Comparison of ENCODE assay signal across 18 cellular contexts in genomic region chr6:169098136-169098535, GRCh38.
DNase-seq lines count a peak whose midpoint lies in the region; ATAC-seq and TF ChIP-seq lines count a peak whose summit lies in the region.
"Had no signal": no experiment of that assay in that cellular context is flagged by ENCODE, and none has a peak within 500 bp of the region (broad histone marks: within the 10 kb centered on the region; RNA-seq: fewer than 3 reads in every experiment).

No MANE protein-coding gene starts in this region.

- H3K36me3 ChIP-seq in ACC112 (ENCODE audit: insufficient read depth, low read length) (no peaks in the 10 kb centered on the region), SJCRH30 (no peaks in the 10 kb centered on the region), parathyroid adenoma (ENCODE audit: control insufficient read depth, insufficient read depth, low read length) (no peaks in the 10 kb centered on the region), spleen (no peaks in the 10 kb centered on the region), OCI-LY7 (ENCODE audit: insufficient read depth, low read length) (no peaks in the 10 kb centered on the region)
- H3K36me3 ChIP-seq: BLaER1 had no signal

- no peak overlapping the region for H3K9ac ChIP-seq in parathyroid adenoma
- H3K9ac ChIP-seq: BLaER1 had no signal

- POLR2A ChIA-PET in OCI-LY7 (lab: Charles Lee): no interaction called here

- H3K4me1 ChIP-seq in ACC112 (ENCODE audit: control insufficient read depth, insufficient read depth, low read length, unreplicated experiment) (peaks cover 44% of the 10 kb centered on the region), SJCRH30 (peaks cover 54% of the 10 kb centered on the region), parathyroid adenoma (peaks cover 58% of the 10 kb centered on the region), spleen (no peaks in the 10 kb centered on the region), OCI-LY7 (ENCODE audit: insufficient read depth, low read length, poor library complexity, severe bottlenecking) (no peaks in the 10 kb centered on the region)
- H3K4me1 ChIP-seq: BLaER1 had no signal

- H3K4me2 ChIP-seq in parathyroid adenoma (ENCODE audit: low read length): no peak overlapping the region
- H3K4me2 ChIP-seq in OCI-LY7 (ENCODE audit: low read length): no peak overlapping the region
- H3K4me2 ChIP-seq: BLaER1 had no signal

- peaks cover 81% of the 10 kb centered on the region for H3K4me1 Mint-ChIP-seq in chondrocyte (ENCODE audit: low read depth)
- H3K4me1 Mint-ChIP-seq: CD4-positive, alpha-beta memory T cell had no signal

- peaks cover 10% of the 10 kb centered on the region for H3K36me3 Mint-ChIP-seq in chondrocyte (ENCODE audit: low read depth)
- H3K36me3 Mint-ChIP-seq: CD4-positive, alpha-beta memory T cell had no signal

- H3K4me3 Mint-ChIP-seq in chondrocyte (ENCODE audit: unreplicated experiment): peak overlapping the region; percentile 61
- H3K4me3 Mint-ChIP-seq: CD4-positive, alpha-beta memory T cell had no signal

- DNase-seq in SJCRH30 (no peak), chondrocyte (ENCODE audit: low spot score) (no peak), spleen (no peak), NCI-H526 treated with DMSO at 0.1 percent for 48 hours (lab: John Stamatoyannopoulos, UW) (no peak), OCI-LY7 (ENCODE audit: low spot score) (no peak)
- DNase-seq: CD4-positive, alpha-beta memory T cell; DMS153; H7; MM.1S; NCI-H1092; NCI-H1436 treated with DMSO at 0.1 percent for 48 hours; NCI-H2029; NCI-H345; NCI-H524 treated with DMSO at 0.1 percent for 48 hours had no signal

- peak overlapping the region; percentile 87 for H3K27ac ChIP-seq in ACC112 (ENCODE audit: low read depth, low read length)
- H3K27ac ChIP-seq in SJCRH30: peak overlapping the region; percentile 78
- H3K27ac ChIP-seq in parathyroid adenoma: peak overlapping the region; percentile 73
- H3K27ac ChIP-seq in spleen: no peak overlapping the region
- H3K27ac ChIP-seq in OCI-LY7 (ENCODE audit: low read depth, low read length, poor library complexity, severe bottlenecking): no peak overlapping the region
- H3K27ac ChIP-seq: BLaER1 had no signal

- intact Hi-C loops in spleen (cut with DNase I; ENCODE audit: low total_unique reads) (no loop called here), OCI-LY7 (cut with micrococcal nuclease; ENCODE audit: unreplicated experiment) (no loop called here)

- no peaks in the 10 kb centered on the region for H4K20me1 ChIP-seq in OCI-LY7 (ENCODE audit: insufficient read depth, low read length)
- H4K20me1 ChIP-seq: BLaER1 had no signal

- H2AFZ ChIP-seq in ACC112 (ENCODE audit: low read length, unreplicated experiment) (no peak overlapping the region), parathyroid adenoma (peak overlapping the region; percentile 69), OCI-LY7 (ENCODE audit: low read length) (no peak overlapping the region)

- peaks cover 9% of the 10 kb centered on the region for H3K9me3 Mint-ChIP-seq in chondrocyte (ENCODE audit: low read depth)

- H3K79me2 ChIP-seq in ACC112 (ENCODE audit: control insufficient read depth, insufficient read depth, low read length, unreplicated experiment) (no peaks in the 10 kb centered on the region), parathyroid adenoma (no peaks in the 10 kb centered on the region), OCI-LY7 (ENCODE audit: insufficient read depth, low read depth, low read length) (no peaks in the 10 kb centered on the region)

- H3K27me3 ChIP-seq in ACC112 (ENCODE audit: insufficient read depth, low read length) (no peaks in the 10 kb centered on the region), SJCRH30 (no peaks in the 10 kb centered on the region), parathyroid adenoma (ENCODE audit: control insufficient read depth, insufficient read depth, low read length) (no peaks in the 10 kb centered on the region), spleen (replicated peaks in 1 of 7) (peaks cover 0 to 9% (median 0%) of the 10 kb centered on the region in 7 donors)
- H3K27me3 ChIP-seq: BLaER1 had no signal

- CTCF ChIA-PET in OCI-LY7 (lab: Charles Lee; ENCODE audit: unreplicated experiment): no interaction called here

- H3K27me3 Mint-ChIP-seq in chondrocyte (ENCODE audit: low read depth): no peaks in the 10 kb centered on the region

- H3K9me2 ChIP-seq in OCI-LY7 (ENCODE audit: insufficient read depth, low read length): no peaks in the 10 kb centered on the region

- no peak for TF ChIP-seq POLR2A in spleen (IDR thresholded peaks at IDR 0.05)

- no peaks in the 10 kb centered on the region for H3K9me3 ChIP-seq in SJCRH30 (replicated peaks)
- H3K9me3 ChIP-seq in parathyroid adenoma (ENCODE audit: control insufficient read depth, low read length): no peaks in the 10 kb centered on the region
- H3K9me3 ChIP-seq in spleen: peaks cover 0 to 7% (median under 1%) of the 10 kb centered on the region in 8 donors
- H3K9me3 ChIP-seq in OCI-LY7 (ENCODE audit: low read length): no peaks in the 10 kb centered on the region

- WGBS in spleen, 5 donors: 81 to 91% (median 82%) methylated on average over 1 of the region's 1 CpG

- TF ChIP-seq CTCF in chondrocyte (IDR thresholded peaks at IDR 0.05) (no peak), parathyroid adenoma (IDR thresholded peaks at IDR 0.05) (no peak), spleen (IDR thresholded peaks at IDR 0.05 in 8 of 11, conservative IDR thresholded peaks at IDR 0.05 in 3 of 11) (no peak), OCI-LY7 (conservative IDR thresholded peaks at IDR 0.05; ENCODE audit: low read length) (no peak)

- H3K27ac Mint-ChIP-seq in chondrocyte (ENCODE audit: unreplicated experiment): peak overlapping the region; percentile 90
- H3K27ac Mint-ChIP-seq: CD4-positive, alpha-beta memory T cell had no signal

- H3K4me3 ChIP-seq in ACC112 (ENCODE audit: low read depth, low read length) (no peak overlapping the region), SJCRH30 (no peak overlapping the region), parathyroid adenoma (ENCODE audit: low read depth, low read length) (no peak overlapping the region), spleen (no peak overlapping the region), OCI-LY7 (ENCODE audit: low read depth, low read length, poor library complexity, severe bottlenecking) (no peak overlapping the region)
- H3K4me3 ChIP-seq: BLaER1 had no signal

- BruUV-seq in OCI-LY7 (replicated peaks; lab: Mats Ljungman, UMichigan): no TSS peak

- no peak for ATAC-seq in GM19351 (IDR thresholded peaks at IDR 0.05; ENCODE audit: unreplicated experiment)

Comparison
In these comparisons a context has a peak if more than half of its experiments do, and no peak if none do; other contexts are left out.
1. H3K27ac ChIP-seq: peak in ACC112 (single experiment), SJCRH30 (single experiment) and parathyroid adenoma (single experiment); none in spleen (0 of 8) and OCI-LY7 (single experiment).